1 cellular context compared by ENCODE assay signal in the genomic region with DNA sequence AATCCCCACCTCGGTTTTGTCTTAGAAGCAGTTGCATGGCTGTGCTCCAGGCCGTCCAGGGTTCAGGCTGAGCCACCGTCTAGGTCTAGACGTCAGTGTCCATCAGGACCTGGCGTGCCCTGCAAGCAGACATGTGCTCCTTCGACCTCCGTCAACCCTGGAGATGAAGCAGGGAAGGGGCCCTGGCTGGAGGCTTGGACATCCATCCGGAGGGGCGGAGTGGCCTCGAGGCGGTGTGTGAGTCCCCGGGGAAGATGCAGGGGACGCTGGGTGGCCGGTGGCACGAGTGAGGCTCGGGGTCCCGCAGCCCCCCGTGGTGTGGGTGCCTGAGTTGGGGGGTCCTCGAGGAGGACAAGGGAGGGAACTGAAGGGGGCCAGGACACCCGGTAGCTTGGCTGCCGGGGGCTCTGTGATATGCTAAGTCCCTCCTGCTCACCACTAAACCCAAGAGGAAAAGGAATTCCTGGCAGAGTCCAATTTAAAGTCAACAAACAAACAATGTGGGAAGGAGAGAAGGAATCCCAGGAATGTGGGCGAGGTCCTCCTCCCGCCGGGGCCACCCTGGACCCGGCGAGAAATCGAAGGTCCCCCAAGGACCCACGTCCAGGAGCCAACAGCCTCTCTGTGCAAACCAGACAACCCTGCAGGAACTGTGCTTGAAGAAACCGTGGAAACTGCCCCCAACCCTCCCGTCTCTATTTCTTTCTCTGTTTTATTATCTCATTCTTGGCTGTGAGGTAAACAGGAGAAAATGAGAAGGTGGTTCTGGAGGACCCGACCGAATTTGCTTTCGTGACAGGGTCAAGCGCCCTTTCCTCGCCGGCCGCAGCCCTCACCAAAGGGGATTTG.
TF ChIP-seq lines count a peak whose summit lies in the region.

No MANE protein-coding gene starts in this region.

TF ChIP-seq in GM23338, 12 proteins besides CTCF, POLR2A, EP300 and RAD21:
- TF ChIP-seq, protein P1, sequence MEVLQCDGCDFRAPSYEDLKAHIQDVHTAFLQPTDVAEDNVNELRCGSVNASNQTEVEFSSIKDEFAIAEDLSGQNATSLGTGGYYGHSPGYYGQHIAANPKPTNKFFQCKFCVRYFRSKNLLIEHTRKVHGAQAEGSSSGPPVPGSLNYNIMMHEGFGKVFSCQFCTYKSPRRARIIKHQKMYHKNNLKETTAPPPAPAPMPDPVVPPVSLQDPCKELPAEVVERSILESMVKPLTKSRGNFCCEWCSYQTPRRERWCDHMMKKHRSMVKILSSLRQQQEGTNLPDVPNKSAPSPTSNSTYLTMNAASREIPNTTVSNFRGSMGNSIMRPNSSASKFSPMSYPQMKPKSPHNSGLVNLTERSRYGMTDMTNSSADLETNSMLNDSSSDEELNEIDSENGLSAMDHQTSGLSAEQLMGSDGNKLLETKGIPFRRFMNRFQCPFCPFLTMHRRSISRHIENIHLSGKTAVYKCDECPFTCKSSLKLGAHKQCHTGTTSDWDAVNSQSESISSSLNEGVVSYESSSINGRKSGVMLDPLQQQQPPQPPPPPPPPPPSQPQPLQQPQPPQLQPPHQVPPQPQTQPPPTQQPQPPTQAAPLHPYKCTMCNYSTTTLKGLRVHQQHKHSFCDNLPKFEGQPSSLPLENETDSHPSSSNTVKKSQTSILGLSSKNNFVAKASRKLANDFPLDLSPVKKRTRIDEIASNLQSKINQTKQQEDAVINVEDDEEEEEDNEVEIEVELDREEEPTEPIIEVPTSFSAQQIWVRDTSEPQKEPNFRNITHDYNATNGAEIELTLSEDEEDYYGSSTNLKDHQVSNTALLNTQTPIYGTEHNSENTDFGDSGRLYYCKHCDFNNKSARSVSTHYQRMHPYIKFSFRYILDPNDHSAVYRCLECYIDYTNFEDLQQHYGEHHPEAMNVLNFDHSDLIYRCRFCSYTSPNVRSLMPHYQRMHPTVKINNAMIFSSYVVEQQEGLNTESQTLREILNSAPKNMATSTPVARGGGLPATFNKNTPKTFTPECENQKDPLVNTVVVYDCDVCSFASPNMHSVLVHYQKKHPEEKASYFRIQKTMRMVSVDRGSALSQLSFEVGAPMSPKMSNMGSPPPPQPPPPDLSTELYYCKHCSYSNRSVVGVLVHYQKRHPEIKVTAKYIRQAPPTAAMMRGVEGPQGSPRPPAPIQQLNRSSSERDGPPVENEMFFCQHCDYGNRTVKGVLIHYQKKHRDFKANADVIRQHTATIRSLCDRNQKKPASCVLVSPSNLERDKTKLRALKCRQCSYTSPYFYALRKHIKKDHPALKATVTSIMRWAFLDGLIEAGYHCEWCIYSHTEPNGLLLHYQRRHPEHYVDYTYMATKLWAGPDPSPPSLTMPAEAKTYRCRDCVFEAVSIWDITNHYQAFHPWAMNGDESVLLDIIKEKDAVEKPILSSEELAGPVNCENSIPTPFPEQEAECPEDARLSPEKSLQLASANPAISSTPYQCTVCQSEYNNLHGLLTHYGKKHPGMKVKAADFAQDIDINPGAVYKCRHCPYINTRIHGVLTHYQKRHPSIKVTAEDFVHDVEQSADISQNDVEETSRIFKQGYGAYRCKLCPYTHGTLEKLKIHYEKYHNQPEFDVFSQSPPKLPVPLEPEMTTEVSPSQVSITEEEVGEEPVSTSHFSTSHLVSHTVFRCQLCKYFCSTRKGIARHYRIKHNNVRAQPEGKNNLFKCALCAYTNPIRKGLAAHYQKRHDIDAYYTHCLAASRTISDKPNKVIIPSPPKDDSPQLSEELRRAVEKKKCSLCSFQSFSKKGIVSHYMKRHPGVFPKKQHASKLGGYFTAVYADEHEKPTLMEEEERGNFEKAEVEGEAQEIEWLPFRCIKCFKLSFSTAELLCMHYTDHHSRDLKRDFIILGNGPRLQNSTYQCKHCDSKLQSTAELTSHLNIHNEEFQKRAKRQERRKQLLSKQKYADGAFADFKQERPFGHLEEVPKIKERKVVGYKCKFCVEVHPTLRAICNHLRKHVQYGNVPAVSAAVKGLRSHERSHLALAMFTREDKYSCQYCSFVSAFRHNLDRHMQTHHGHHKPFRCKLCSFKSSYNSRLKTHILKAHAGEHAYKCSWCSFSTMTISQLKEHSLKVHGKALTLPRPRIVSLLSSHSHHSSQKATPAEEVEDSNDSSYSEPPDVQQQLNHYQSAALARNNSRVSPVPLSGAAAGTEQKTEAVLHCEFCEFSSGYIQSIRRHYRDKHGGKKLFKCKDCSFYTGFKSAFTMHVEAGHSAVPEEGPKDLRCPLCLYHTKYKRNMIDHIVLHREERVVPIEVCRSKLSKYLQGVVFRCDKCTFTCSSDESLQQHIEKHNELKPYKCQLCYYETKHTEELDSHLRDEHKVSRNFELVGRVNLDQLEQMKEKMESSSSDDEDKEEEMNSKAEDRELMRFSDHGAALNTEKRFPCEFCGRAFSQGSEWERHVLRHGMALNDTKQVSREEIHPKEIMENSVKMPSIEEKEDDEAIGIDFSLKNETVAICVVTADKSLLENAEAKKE (CRISPR knock-in tag; IDR thresholded peaks at IDR 0.05) = peak; percentile 55; the same call in 1 of the 2 replicates
- TF ChIP-seq ZNF114 (CRISPR knock-in tag; IDR thresholded peaks at IDR 0.05) = no peak
